1 cellular context compared by ENCODE assay signal in the genomic region with DNA sequence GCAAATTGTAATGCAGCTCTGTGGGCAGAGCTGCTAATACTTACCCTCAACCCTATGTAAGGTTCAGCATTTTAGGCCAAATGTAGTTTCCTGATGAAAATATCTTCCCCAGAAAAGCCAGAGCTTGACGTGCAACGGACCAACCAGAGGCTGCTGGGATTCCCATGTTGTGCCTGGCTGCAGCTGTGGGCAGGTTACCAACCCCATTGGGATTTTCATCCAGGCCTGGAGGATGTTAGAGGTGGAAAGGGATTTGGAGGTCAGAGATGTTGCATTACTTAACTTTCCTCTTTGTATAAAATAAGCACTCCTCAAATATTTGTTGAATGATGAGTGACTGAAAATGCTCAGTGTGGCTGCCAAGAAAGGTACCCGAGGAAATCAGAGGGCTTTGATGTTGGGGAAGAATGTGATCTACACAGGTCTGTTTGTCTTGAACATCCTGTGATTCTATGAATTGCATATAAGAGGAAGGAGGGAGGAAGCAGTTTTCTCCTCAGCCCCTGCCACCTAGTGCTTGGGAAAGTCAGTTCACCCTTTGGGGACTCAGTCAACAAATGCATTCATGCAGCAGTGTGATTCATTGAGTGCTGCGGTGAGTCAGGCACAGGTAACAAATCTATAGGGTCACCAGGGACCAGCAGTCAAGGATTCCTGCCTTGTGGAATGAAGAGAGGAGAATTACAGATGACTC.
TF ChIP-seq lines count a peak whose summit lies in the region.

No MANE protein-coding gene starts in this region.

TF ChIP-seq in HepG2, 621 proteins besides CTCF, POLR2A, EP300 and RAD21 (continued from another document and continues in another):
- TF ChIP-seq, protein P1, sequence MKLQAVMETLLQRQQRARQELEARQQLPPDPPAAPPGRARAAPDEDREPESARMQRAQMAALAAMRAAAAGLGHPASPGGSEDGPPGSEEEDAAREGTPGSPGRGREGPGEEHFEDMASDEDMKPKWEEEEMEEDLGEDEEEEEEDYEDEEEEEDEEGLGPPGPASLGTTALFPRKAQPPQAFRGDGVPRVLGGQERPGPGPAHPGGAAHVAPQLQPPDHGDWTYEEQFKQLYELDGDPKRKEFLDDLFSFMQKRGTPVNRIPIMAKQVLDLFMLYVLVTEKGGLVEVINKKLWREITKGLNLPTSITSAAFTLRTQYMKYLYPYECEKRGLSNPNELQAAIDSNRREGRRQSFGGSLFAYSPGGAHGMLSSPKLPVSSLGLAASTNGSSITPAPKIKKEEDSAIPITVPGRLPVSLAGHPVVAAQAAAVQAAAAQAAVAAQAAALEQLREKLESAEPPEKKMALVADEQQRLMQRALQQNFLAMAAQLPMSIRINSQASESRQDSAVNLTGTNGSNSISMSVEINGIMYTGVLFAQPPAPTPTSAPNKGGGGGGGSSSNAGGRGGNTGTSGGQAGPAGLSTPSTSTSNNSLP (IDR thresholded peaks at IDR 0.05; ENCODE audit: low read depth, low read length): 0 out of 2 replicates have a peak, but pooled peaks have one; percentile 74
- no peak for TF ChIP-seq ZNF160 (CRISPR knock-in tag; IDR thresholded peaks at IDR 0.05)
- TF ChIP-seq ZNF292 (CRISPR knock-in tag; IDR thresholded peaks at IDR 0.05; ENCODE audit: borderline replicate concordance, low read depth): peak; percentile 24; the same call in 1 of the 2 replicates
- TF ChIP-seq ZNF501 (CRISPR knock-in tag; IDR thresholded peaks at IDR 0.05): no peak
- TF ChIP-seq ELF3 (CRISPR knock-in tag; IDR thresholded peaks at IDR 0.05): peak; percentile 67
- TF ChIP-seq BHLHE40 (IDR thresholded peaks at IDR 0.05; ENCODE audit: low read length): peak; percentile 31; the same call in 1 of the 2 replicates
- no peak for TF ChIP-seq ZBTB46 (CRISPR knock-in tag; IDR thresholded peaks at IDR 0.05; ENCODE audit: borderline replicate concordance)
- peak; percentile 80 for TF ChIP-seq MED1 (CRISPR knock-in tag; IDR thresholded peaks at IDR 0.05)
- TF ChIP-seq, protein P2, sequence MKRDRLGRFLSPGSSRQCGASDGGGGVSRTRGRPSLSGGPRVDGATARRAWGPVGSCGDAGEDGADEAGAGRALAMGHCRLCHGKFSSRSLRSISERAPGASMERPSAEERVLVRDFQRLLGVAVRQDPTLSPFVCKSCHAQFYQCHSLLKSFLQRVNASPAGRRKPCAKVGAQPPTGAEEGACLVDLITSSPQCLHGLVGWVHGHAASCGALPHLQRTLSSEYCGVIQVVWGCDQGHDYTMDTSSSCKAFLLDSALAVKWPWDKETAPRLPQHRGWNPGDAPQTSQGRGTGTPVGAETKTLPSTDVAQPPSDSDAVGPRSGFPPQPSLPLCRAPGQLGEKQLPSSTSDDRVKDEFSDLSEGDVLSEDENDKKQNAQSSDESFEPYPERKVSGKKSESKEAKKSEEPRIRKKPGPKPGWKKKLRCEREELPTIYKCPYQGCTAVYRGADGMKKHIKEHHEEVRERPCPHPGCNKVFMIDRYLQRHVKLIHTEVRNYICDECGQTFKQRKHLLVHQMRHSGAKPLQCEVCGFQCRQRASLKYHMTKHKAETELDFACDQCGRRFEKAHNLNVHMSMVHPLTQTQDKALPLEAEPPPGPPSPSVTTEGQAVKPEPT (CRISPR knock-in tag; IDR thresholded peaks at IDR 0.05; ENCODE audit: low read depth): no peak
- TF ChIP-seq FOXA1 (IDR thresholded peaks at IDR 0.05): no peak
- peak; percentile 59 for TF ChIP-seq FOXA1 (CRISPR knock-in tag; IDR thresholded peaks at IDR 0.05)
- peak; percentile 32; the same call in 1 of the 2 replicates for TF ChIP-seq ZNF605 (CRISPR knock-in tag; IDR thresholded peaks at IDR 0.05)
- peak; percentile 64; the same call in 1 of the 2 replicates for TF ChIP-seq RCOR2 (CRISPR knock-in tag; IDR thresholded peaks at IDR 0.05)
- TF ChIP-seq XRCC5 (optimal IDR thresholded peaks at IDR 0.05; ENCODE audit: low read length): peak; percentile 45
- TF ChIP-seq HDAC1 (CRISPR knock-in tag; IDR thresholded peaks at IDR 0.05): no peak
- no peak for TF ChIP-seq DZIP1 (CRISPR knock-in tag; IDR thresholded peaks at IDR 0.05)
- TF ChIP-seq, protein P3, sequence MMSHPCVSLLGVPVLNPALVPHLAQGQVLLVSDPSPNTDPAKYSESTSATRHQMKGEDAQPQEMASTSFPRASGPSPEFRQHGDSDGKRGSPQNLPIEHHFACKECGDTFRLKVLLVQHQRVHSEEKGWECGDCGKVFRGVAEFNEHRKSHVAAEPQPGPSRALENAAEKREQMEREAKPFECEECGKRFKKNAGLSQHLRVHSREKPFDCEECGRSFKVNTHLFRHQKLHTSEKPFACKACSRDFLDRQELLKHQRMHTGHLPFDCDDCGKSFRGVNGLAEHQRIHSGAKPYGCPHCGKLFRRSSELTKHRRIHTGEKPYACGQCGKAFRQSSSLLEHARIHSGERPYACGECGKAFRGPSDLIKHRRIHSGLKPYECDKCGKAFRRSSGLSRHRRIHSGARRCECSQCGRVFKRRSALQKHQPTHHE (CRISPR knock-in tag; IDR thresholded peaks at IDR 0.05; ENCODE audit: borderline replicate concordance): no peak
- peak; percentile 38; the same call in 1 of the 2 replicates for TF ChIP-seq SOX5 (CRISPR knock-in tag; IDR thresholded peaks at IDR 0.05; ENCODE audit: borderline replicate concordance)
- no peak for TF ChIP-seq NFIC (IDR thresholded peaks at IDR 0.05; ENCODE audit: low read length)
- peak; percentile 91 for TF ChIP-seq SMC3 (IDR thresholded peaks at IDR 0.05; ENCODE audit: low read length)
- TF ChIP-seq, protein P4, sequence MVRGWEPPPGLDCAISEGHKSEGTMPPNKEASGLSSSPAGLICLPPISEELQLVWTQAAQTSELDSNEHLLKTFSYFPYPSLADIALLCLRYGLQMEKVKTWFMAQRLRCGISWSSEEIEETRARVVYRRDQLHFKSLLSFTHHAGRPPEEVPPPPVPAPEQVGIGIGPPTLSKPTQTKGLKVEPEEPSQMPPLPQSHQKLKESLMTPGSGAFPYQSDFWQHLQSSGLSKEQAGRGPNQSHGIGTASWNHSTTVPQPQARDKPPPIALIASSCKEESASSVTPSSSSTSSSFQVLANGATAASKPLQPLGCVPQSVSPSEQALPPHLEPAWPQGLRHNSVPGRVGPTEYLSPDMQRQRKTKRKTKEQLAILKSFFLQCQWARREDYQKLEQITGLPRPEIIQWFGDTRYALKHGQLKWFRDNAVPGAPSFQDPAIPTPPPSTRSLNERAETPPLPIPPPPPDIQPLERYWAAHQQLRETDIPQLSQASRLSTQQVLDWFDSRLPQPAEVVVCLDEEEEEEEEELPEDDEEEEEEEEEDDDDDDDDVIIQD (CRISPR knock-in tag; IDR thresholded peaks at IDR 0.05; ENCODE audit: low read depth): no peak
- 0 out of 2 replicates have a peak, but pooled peaks have one; percentile 20 for TF ChIP-seq ZNF205 (CRISPR knock-in tag; IDR thresholded peaks at IDR 0.05)
- TF ChIP-seq PATZ1 (CRISPR knock-in tag; IDR thresholded peaks at IDR 0.05): 0 out of 2 replicates have a peak, but pooled peaks have one; percentile 17
- no peak for TF ChIP-seq ZNF282 (IDR thresholded peaks at IDR 0.05; ENCODE audit: partially characterized antibody)
- TF ChIP-seq AHDC1 (CRISPR knock-in tag; IDR thresholded peaks at IDR 0.05; ENCODE audit: borderline replicate concordance): peak; percentile 32; the same call in 1 of the 2 replicates
- TF ChIP-seq RFX3 (CRISPR knock-in tag; IDR thresholded peaks at IDR 0.05): no peak
- TF ChIP-seq ARID5B (CRISPR knock-in tag; IDR thresholded peaks at IDR 0.05): peak; percentile 70
